15 cellular contexts compared by ENCODE assay signal in the genomic region with DNA sequence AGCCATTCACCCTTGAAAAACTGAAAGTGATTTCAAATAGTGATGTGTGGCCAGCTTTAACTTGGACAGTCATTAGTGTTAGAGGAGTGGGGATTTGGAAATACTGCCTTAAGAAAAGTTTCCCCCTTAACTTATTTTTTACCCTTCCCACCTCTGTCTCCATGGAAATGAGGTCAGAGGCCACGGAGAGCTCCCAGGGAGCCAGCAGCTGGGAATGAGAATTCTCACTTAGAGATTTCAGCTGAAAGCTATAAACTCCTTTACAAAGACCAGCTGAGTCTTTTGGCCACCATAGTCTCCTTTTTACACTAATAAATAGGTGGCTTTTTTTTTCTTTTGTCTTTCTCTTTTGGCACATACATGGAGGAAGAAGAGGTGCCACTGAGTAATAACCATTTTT. TPM values are rescaled to one million over a fixed set of nuclear protein-coding genes. Genes with fewer than 3 reads are reported as not detected.
DNase-seq lines count a peak whose midpoint lies in the region; ATAC-seq and TF ChIP-seq lines count a peak whose summit lies in the region.
"Had no signal": no experiment of that assay in that cellular context is flagged by ENCODE, and none has a peak within 500 bp of the region (broad histone marks: within the 10 kb centered on the region; RNA-seq: fewer than 3 reads in every experiment).

No MANE protein-coding gene starts in this region.

- H3K36me3 ChIP-seq in ACC112 (ENCODE audit: insufficient read depth, low read length) (no peaks in the 10 kb centered on the region), parathyroid adenoma (ENCODE audit: control insufficient read depth, insufficient read depth, low read length) (no peaks in the 10 kb centered on the region)

- peaks cover 21% of the 10 kb centered on the region for H3K4me1 ChIP-seq in ACC112 (ENCODE audit: control insufficient read depth, insufficient read depth, low read length, unreplicated experiment)
- H3K4me1 ChIP-seq in parathyroid adenoma: no peaks in the 10 kb centered on the region

- H3K9me3 Mint-ChIP-seq in brain: peaks cover 0 to 3% (median 0%) of the 10 kb centered on the region in 5 experiments
- H3K9me3 Mint-ChIP-seq: activated CD4-positive, alpha-beta T cell treated with anti-CD3 and anti-CD28 coated beads, Interleukin-2, amount 10 ng/mL, durations not matched to agents 24 days and 14 days; activated naive CD8-positive, alpha-beta T cell treated with anti-CD3 and anti-CD28 coated beads, Interleukin-2, amount 50 U/mL, for 24 hours; naive thymus-derived CD4-positive, alpha-beta T cell had no signal

- no peaks in the 10 kb centered on the region for H3K27me3 ChIP-seq in ACC112 (ENCODE audit: insufficient read depth, low read length)
- no peaks in the 10 kb centered on the region for H3K27me3 ChIP-seq in parathyroid adenoma (ENCODE audit: control insufficient read depth, insufficient read depth, low read length)

- peaks cover 27% of the 10 kb centered on the region for H3K4me1 Mint-ChIP-seq in brain
- H3K4me1 Mint-ChIP-seq: activated CD4-positive, alpha-beta T cell treated with anti-CD3 and anti-CD28 coated beads, Interleukin-2, amount 10 ng/mL, durations not matched to agents 24 days and 14 days; activated naive CD8-positive, alpha-beta T cell treated with anti-CD3 and anti-CD28 coated beads, Interleukin-2, amount 50 U/mL, for 24 hours; naive thymus-derived CD4-positive, alpha-beta T cell had no signal

- no peaks in the 10 kb centered on the region for H3K27me3 Mint-ChIP-seq in brain
- H3K27me3 Mint-ChIP-seq: activated naive CD8-positive, alpha-beta T cell treated with anti-CD3 and anti-CD28 coated beads, Interleukin-2, amount 50 U/mL, for 24 hours; naive thymus-derived CD4-positive, alpha-beta T cell had no signal

- no peak overlapping the region for H3K9ac ChIP-seq in parathyroid adenoma

- DNase-seq in iPS-NIHi11 (ENCODE audit: low spot score) (peak; percentile 26), NCI-H748 (lab: John Stamatoyannopoulos, UW; ENCODE audit: unreplicated experiment) (no peak)
- no peak for DNase-seq in activated naive CD4-positive, alpha-beta T cell treated with Interleukin-2 at 50 U/mL for 16 hours
- DNase-seq: activated CD4-positive, alpha-beta T cell treated with anti-CD3 and anti-CD28 coated beads, Interleukin-2, amount 10 ng/mL, durations not matched to agents 24 days and 14 days; activated naive CD8-positive, alpha-beta T cell treated with anti-CD3 and anti-CD28 coated beads, Interleukin-2, amount 50 U/mL, for 24 hours; activated T-cell treated with anti-CD3 and anti-CD28 coated beads, Interleukin-2, amount 50 U/mL, for 1 hour; cortex of kidney; GDM1; naive thymus-derived CD4-positive, alpha-beta T cell had no signal

- no peaks in the 10 kb centered on the region for H3K9me3 ChIP-seq in parathyroid adenoma (ENCODE audit: control insufficient read depth, low read length)

- H3K27ac ChIP-seq in ACC112 (ENCODE audit: low read depth, low read length): no peak overlapping the region
- H3K27ac ChIP-seq in parathyroid adenoma: no peak overlapping the region
- H3K27ac ChIP-seq: RWPE1 had no signal

- H3K79me2 ChIP-seq in ACC112 (ENCODE audit: control insufficient read depth, insufficient read depth, low read length, unreplicated experiment): no peaks in the 10 kb centered on the region
- H3K79me2 ChIP-seq in parathyroid adenoma: no peaks in the 10 kb centered on the region

- TF ChIP-seq CTCF in brain (conservative IDR thresholded peaks at IDR 0.05) (no peak), parathyroid adenoma (IDR thresholded peaks at IDR 0.05) (no peak)

- H3K4me3 Mint-ChIP-seq in brain: peak overlapping the region in 4 of 5 experiments; percentile 30 to 53 (median 48)
- H3K4me3 Mint-ChIP-seq: activated CD4-positive, alpha-beta T cell treated with anti-CD3 and anti-CD28 coated beads, Interleukin-2, amount 10 ng/mL, durations not matched to agents 24 days and 14 days; activated naive CD8-positive, alpha-beta T cell treated with anti-CD3 and anti-CD28 coated beads, Interleukin-2, amount 50 U/mL, for 24 hours; naive thymus-derived CD4-positive, alpha-beta T cell had no signal

- H3K4me3 ChIP-seq in ACC112 (ENCODE audit: low read depth, low read length) (no peak overlapping the region), parathyroid adenoma (ENCODE audit: low read depth, low read length) (no peak overlapping the region)

- peak overlapping the region in 4 of 5 experiments; percentile 7 to 77 (median 72) for H3K27ac Mint-ChIP-seq in brain
- H3K27ac Mint-ChIP-seq: activated CD4-positive, alpha-beta T cell treated with anti-CD3 and anti-CD28 coated beads, Interleukin-2, amount 10 ng/mL, durations not matched to agents 24 days and 14 days; activated naive CD8-positive, alpha-beta T cell treated with anti-CD3 and anti-CD28 coated beads, Interleukin-2, amount 50 U/mL, for 24 hours; naive thymus-derived CD4-positive, alpha-beta T cell had no signal

- no peak overlapping the region for H3K4me2 ChIP-seq in parathyroid adenoma (ENCODE audit: low read length)

- ATAC-seq in HG02610 (IDR thresholded peaks at IDR 0.05; ENCODE audit: unreplicated experiment): no peak
- ATAC-seq in SK-N-SH treated with all-trans-retinoic acid at 6 μM for 48 hours: no peak
- ATAC-seq: activated naive CD8-positive, alpha-beta T cell treated with anti-CD3 and anti-CD28 coated beads, Interleukin-2, amount 50 U/mL, for 24 hours; naive thymus-derived CD4-positive, alpha-beta T cell had no signal

- no peaks in the 10 kb centered on the region for H3K36me3 Mint-ChIP-seq in brain
- H3K36me3 Mint-ChIP-seq: naive thymus-derived CD4-positive, alpha-beta T cell had no signal

- H2AFZ ChIP-seq in ACC112 (ENCODE audit: low read length, unreplicated experiment): peak overlapping the region; percentile 33
- H2AFZ ChIP-seq in parathyroid adenoma: peak overlapping the region; percentile 37

TF ChIP-seq in SK-N-SH treated with all-trans-retinoic acid at 6 μM for 48 hours, 23 proteins besides CTCF, POLR2A, EP300 and RAD21 (continues in another document):
- TF ChIP-seq ZFP30 (CRISPR knock-in tag; IDR thresholded peaks at IDR 0.05): no peak
- no peak for TF ChIP-seq ARNTL (CRISPR knock-in tag; IDR thresholded peaks at IDR 0.05; ENCODE audit: borderline replicate concordance, low read depth)
- TF ChIP-seq TCF4 (CRISPR knock-in tag; IDR thresholded peaks at IDR 0.05; ENCODE audit: borderline replicate concordance): no peak
- TF ChIP-seq ZNF70 (CRISPR knock-in tag; IDR thresholded peaks at IDR 0.05): no peak
- no peak for TF ChIP-seq BACH2 (CRISPR knock-in tag; IDR thresholded peaks at IDR 0.05; ENCODE audit: borderline replicate concordance)
- no peak for TF ChIP-seq ISL1 (CRISPR knock-in tag; IDR thresholded peaks at IDR 0.05)
- TF ChIP-seq, protein P1, sequence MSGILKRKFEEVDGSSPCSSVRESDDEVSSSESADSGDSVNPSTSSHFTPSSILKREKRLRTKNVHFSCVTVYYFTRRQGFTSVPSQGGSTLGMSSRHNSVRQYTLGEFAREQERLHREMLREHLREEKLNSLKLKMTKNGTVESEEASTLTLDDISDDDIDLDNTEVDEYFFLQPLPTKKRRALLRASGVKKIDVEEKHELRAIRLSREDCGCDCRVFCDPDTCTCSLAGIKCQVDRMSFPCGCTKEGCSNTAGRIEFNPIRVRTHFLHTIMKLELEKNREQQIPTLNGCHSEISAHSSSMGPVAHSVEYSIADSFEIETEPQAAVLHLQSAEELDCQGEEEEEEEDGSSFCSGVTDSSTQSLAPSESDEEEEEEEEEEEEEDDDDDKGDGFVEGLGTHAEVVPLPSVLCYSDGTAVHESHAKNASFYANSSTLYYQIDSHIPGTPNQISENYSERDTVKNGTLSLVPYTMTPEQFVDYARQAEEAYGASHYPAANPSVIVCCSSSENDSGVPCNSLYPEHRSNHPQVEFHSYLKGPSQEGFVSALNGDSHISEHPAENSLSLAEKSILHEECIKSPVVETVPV (CRISPR knock-in tag; IDR thresholded peaks at IDR 0.05): no peak
- no peak for TF ChIP-seq ZNF8 (CRISPR knock-in tag; IDR thresholded peaks at IDR 0.05)
- TF ChIP-seq ESRRG (CRISPR knock-in tag; IDR thresholded peaks at IDR 0.05): no peak
- no peak for TF ChIP-seq RARB (CRISPR knock-in tag; IDR thresholded peaks at IDR 0.05)
- TF ChIP-seq, protein P2, sequence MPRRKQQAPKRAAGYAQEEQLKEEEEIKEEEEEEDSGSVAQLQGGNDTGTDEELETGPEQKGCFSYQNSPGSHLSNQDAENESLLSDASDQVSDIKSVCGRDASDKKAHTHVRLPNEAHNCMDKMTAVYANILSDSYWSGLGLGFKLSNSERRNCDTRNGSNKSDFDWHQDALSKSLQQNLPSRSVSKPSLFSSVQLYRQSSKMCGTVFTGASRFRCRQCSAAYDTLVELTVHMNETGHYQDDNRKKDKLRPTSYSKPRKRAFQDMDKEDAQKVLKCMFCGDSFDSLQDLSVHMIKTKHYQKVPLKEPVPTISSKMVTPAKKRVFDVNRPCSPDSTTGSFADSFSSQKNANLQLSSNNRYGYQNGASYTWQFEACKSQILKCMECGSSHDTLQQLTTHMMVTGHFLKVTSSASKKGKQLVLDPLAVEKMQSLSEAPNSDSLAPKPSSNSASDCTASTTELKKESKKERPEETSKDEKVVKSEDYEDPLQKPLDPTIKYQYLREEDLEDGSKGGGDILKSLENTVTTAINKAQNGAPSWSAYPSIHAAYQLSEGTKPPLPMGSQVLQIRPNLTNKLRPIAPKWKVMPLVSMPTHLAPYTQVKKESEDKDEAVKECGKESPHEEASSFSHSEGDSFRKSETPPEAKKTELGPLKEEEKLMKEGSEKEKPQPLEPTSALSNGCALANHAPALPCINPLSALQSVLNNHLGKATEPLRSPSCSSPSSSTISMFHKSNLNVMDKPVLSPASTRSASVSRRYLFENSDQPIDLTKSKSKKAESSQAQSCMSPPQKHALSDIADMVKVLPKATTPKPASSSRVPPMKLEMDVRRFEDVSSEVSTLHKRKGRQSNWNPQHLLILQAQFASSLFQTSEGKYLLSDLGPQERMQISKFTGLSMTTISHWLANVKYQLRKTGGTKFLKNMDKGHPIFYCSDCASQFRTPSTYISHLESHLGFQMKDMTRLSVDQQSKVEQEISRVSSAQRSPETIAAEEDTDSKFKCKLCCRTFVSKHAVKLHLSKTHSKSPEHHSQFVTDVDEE (CRISPR knock-in tag; IDR thresholded peaks at IDR 0.05): no peak
- TF ChIP-seq PPARA (CRISPR knock-in tag; IDR thresholded peaks at IDR 0.05; ENCODE audit: borderline replicate concordance): no peak

RNA-seq across cellular contexts. Expression of a gene that starts 45.7 kb away (rescaled TPM):
- 11.9 TPM for polyA plus RNA-seq in brain (ENCODE audit: insufficient read depth, low read depth, low replicate concordance)
